In genomic region chr1:180369061-180369460, GRCh38 we compare ENCODE assay signal across 1 cellular context.
TF ChIP-seq lines count a peak whose summit lies in the region.

No MANE protein-coding gene starts in this region.

TF ChIP-seq in H1, 55 proteins besides CTCF, POLR2A, EP300 and RAD21 (continued from another document):
- TF ChIP-seq EGR1 (IDR thresholded peaks at IDR 0.05; ENCODE audit: borderline replicate concordance, low read depth, low read length), result no peak
- no peak for TF ChIP-seq BACH1 (IDR thresholded peaks at IDR 0.05; ENCODE audit: low read length)
- TF ChIP-seq HDAC6 (IDR thresholded peaks at IDR 0.05; ENCODE audit: low read depth, low read length), result no peak
- no peak for TF ChIP-seq CTBP2 (IDR thresholded peaks at IDR 0.05; ENCODE audit: borderline replicate concordance, insufficient read depth, insufficient read length, low read length)
- TF ChIP-seq, protein P1, sequence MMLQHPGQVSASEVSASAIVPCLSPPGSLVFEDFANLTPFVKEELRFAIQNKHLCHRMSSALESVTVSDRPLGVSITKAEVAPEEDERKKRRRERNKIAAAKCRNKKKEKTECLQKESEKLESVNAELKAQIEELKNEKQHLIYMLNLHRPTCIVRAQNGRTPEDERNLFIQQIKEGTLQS (IDR thresholded peaks at IDR 0.05; ENCODE audit: insufficient read depth, low read depth, low read length), result no peak
- no peak for TF ChIP-seq TAF1 (IDR thresholded peaks at IDR 0.05; ENCODE audit: low read depth, low read length)
- no peak for TF ChIP-seq SRF (IDR thresholded peaks at IDR 0.05; ENCODE audit: low read depth, low read length)
- no peak for TF ChIP-seq JUN (IDR thresholded peaks at IDR 0.05; ENCODE audit: low read depth, low read length)
- TF ChIP-seq, protein P2, sequence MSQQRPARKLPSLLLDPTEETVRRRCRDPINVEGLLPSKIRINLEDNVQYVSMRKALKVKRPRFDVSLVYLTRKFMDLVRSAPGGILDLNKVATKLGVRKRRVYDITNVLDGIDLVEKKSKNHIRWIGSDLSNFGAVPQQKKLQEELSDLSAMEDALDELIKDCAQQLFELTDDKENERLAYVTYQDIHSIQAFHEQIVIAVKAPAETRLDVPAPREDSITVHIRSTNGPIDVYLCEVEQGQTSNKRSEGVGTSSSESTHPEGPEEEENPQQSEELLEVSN (IDR thresholded peaks at IDR 0.05), result no peak
- no peak for TF ChIP-seq POLR2AphosphoS5 (IDR thresholded peaks at IDR 0.05; ENCODE audit: low read depth, low read length)
- no peak for TF ChIP-seq BCL11A (IDR thresholded peaks at IDR 0.05; ENCODE audit: low read depth in 2 of 2, low read length in 2 of 2)
TF ChIP-seq in H1: peak in this region for 0.
